Comparison of ENCODE assay signal across 1 cellular context in the genomic region with DNA sequence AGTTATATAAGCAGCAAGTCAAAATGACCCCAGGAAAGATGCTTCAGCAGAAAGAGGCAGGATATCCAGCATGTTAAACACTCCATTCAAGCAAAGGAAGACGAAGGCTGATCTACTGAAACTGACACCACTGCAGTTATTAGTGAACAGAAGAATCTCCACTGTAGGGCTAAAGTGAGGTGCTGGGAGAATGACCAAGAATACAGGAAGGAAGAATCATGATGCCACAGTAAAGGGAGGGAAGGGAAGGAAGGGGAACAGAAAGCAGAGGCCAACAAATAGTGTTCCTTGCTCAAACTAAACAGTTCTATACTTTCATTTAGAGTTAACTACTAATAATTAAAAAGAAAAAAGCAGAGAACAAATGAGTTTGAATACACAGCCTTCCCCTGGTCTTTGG.
TF ChIP-seq lines count a peak whose summit lies in the region.

No MANE protein-coding gene starts in this region.

TF ChIP-seq in IMR-90, 13 proteins besides CTCF, POLR2A, EP300 and RAD21:
- TF ChIP-seq CHD1 (IDR thresholded peaks at IDR 0.05; ENCODE audit: low read depth, low read length) (no peak), SMC3 (IDR thresholded peaks at IDR 0.05; ENCODE audit: low read depth, low read length) (no peak), CEBPB (IDR thresholded peaks at IDR 0.05; ENCODE audit: low read depth, low read length) (no peak), MXI1 (IDR thresholded peaks at IDR 0.05; ENCODE audit: borderline replicate concordance, low read depth, low read length) (no peak), RFX5 (IDR thresholded peaks at IDR 0.05; ENCODE audit: low read depth, low read length) (no peak), MAFK (IDR thresholded peaks at IDR 0.05; ENCODE audit: low read depth, low read length) (no peak), RCOR1 (IDR thresholded peaks at IDR 0.05; ENCODE audit: insufficient replicate concordance, low read length) (no peak), BHLHE40 (IDR thresholded peaks at IDR 0.05; ENCODE audit: low read depth, low read length) (no peak), USF2 (IDR thresholded peaks at IDR 0.05; ENCODE audit: low read depth, low read length) (no peak), FOS (IDR thresholded peaks at IDR 0.05; ENCODE audit: low read depth, low read length) (no peak), NFE2L2 (IDR thresholded peaks at IDR 0.05; ENCODE audit: low read depth, low read length) (no peak), MAZ (IDR thresholded peaks at IDR 0.05; ENCODE audit: borderline replicate concordance, low read depth, low read length) (no peak)
- TF ChIP-seq, protein P1, sequence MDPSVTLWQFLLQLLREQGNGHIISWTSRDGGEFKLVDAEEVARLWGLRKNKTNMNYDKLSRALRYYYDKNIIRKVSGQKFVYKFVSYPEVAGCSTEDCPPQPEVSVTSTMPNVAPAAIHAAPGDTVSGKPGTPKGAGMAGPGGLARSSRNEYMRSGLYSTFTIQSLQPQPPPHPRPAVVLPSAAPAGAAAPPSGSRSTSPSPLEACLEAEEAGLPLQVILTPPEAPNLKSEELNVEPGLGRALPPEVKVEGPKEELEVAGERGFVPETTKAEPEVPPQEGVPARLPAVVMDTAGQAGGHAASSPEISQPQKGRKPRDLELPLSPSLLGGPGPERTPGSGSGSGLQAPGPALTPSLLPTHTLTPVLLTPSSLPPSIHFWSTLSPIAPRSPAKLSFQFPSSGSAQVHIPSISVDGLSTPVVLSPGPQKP (IDR thresholded peaks at IDR 0.05; ENCODE audit: borderline replicate concordance, low read depth, low read length), result no peak
